ENCODE assay signal across 33 cellular contexts in genomic region chr13:112215871-112216270, GRCh38.
"Had no signal": no experiment of that assay in that cellular context is flagged by ENCODE, and none has a peak within 500 bp of the region (broad histone marks: within the 10 kb centered on the region; RNA-seq: fewer than 3 reads in every experiment).

No MANE protein-coding gene starts in this region.

- DNase-seq: Karpas-422, Kasumi-1, MG63, MM.1S, MV-4-11, NCI-H1048, NCI-H1092, NCI-H1092 treated with DMSO at 0.1 percent for 48 hours, NCI-H1105, NCI-H1105 treated with DMSO at 0.1 percent for 48 hours, NCI-H1417, NCI-H1417 treated with DMSO at 0.1 percent for 48 hours, NCI-H1436, NCI-H1436 treated with DMSO at 0.1 percent for 48 hours, NCI-H146, NCI-H1694, NCI-H187, NCI-H187 treated with DMSO at 0.1 percent for 48 hours, NCI-H1930, NCI-H2029, NCI-H2029 treated with DMSO at 0.1 percent for 48 hours, NCI-H2081, NCI-H2081 treated with DMSO at 0.1 percent for 48 hours, NCI-H2107, NCI-H2171, NCI-H2171 treated with DMSO at 0.1 percent for 48 hours, NCI-H2227 treated with DMSO at 0.1 percent for 48 hours, NCI-H226, NCI-H345, NCI-H446, NCI-H446 treated with DMSO at 0.1 percent for 48 hours, NCI-H510A, NCI-H510A treated with DMSO at 0.1 percent for 48 hours had no signal

- H3K36me3 ChIP-seq: MG63 had no signal

- H3K9me3 ChIP-seq: MG63 had no signal

- H3K4me3 ChIP-seq: MG63 had no signal
